Comparison of ENCODE assay signal across 34 cellular contexts in the genomic region with DNA sequence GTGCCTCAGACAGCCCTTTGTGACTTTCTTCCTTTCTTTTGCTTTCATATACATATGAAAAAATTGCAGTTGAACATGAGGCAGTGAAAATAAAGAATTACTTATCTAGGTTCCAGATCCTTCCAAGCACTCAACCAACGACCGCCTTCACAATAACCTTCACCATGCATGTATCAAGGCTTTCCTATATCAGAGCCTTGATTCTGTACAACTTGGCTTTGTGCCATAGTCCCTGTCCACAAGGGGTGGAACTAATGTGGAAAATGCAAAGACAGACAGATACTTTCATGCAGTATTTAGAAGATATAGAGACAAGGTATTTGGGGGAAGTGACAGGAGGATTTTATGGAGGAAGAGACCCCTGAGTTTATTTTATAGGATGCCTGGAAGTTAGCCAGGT.
"Had no signal": no experiment of that assay in that cellular context is flagged by ENCODE, and none has a peak within 500 bp of the region (broad histone marks: within the 10 kb centered on the region; RNA-seq: fewer than 3 reads in every experiment).

No MANE protein-coding gene starts in this region.

- H3K9me3 ChIP-seq: ascending aorta, colonic mucosa had no signal

- H3K27me3 Mint-ChIP-seq: activated B cell treated with CpG ODN at 0.5 μM for 24 hours; activated CD4-positive, alpha-beta memory T cell treated with anti-CD3 and anti-CD28 coated beads, Interleukin-2, amount 10 ng/mL, durations not matched to agents 7 days and 5 days; activated CD4-positive, alpha-beta T cell treated with anti-CD3 and anti-CD28 coated beads for 36 hours; activated CD4-positive, alpha-beta T cell treated with anti-CD3 and anti-CD28 coated beads, Interleukin-2, amount 10 ng/mL, durations not matched to agents 7 days and 5 days; activated CD8-positive, alpha-beta memory T cell treated with anti-CD3 and anti-CD28 coated beads, Interleukin-2, amount 10 ng/mL, durations not matched to agents 7 days and 5 days; activated naive CD4-positive, alpha-beta T cell treated with anti-CD3 and anti-CD28 coated beads, Interleukin-2, amount 10 ng/mL, durations not matched to agents 7 days and 5 days; activated naive CD4-positive, alpha-beta T cell treated with anti-CD3 and anti-CD28 coated beads, Interleukin-2, amount 50 U/mL, for 24 hours; activated naive CD8-positive, alpha-beta T cell treated with anti-CD3 and anti-CD28 coated beads, Interleukin-2, amount 10 ng/mL, durations not matched to agents 7 days and 5 days; activated naive CD8-positive, alpha-beta T cell treated with anti-CD3 and anti-CD28 coated beads, Interleukin-2, amount 50 U/mL, for 24 hours; activated T-cell treated with anti-CD3 and anti-CD28 coated beads, Interleukin-2, amount 50 U/mL, for 24 hours; brain had no signal

- H3K27ac Mint-ChIP-seq: activated B cell treated with CpG ODN at 0.5 μM for 24 hours; activated CD4-positive, alpha-beta memory T cell treated with anti-CD3 and anti-CD28 coated beads, Interleukin-2, amount 10 ng/mL, durations not matched to agents 7 days and 5 days; activated CD4-positive, alpha-beta T cell treated with anti-CD3 and anti-CD28 coated beads for 36 hours; activated CD4-positive, alpha-beta T cell treated with anti-CD3 and anti-CD28 coated beads, Interleukin-2, amount 10 ng/mL, durations not matched to agents 7 days and 5 days; activated CD8-positive, alpha-beta memory T cell treated with anti-CD3 and anti-CD28 coated beads, Interleukin-2, amount 10 ng/mL, durations not matched to agents 7 days and 5 days; activated CD8-positive, alpha-beta T cell treated with anti-CD3 and anti-CD28 coated beads, Interleukin-2, amount 10 ng/mL, durations not matched to agents 7 days and 5 days; activated naive CD4-positive, alpha-beta T cell treated with anti-CD3 and anti-CD28 coated beads, Interleukin-2, amount 10 ng/mL, durations not matched to agents 7 days and 5 days; activated naive CD4-positive, alpha-beta T cell treated with anti-CD3 and anti-CD28 coated beads, Interleukin-2, amount 50 U/mL, for 24 hours; activated naive CD8-positive, alpha-beta T cell; activated naive CD8-positive, alpha-beta T cell treated with anti-CD3 and anti-CD28 coated beads, Interleukin-2, amount 10 ng/mL, durations not matched to agents 7 days and 5 days; activated naive CD8-positive, alpha-beta T cell treated with anti-CD3 and anti-CD28 coated beads, Interleukin-2, amount 50 U/mL, for 24 hours; activated T-cell treated with anti-CD3 and anti-CD28 coated beads, Interleukin-2, amount 50 U/mL, for 24 hours; activated T-helper 2 cell treated with anti-CD3 and anti-CD28 coated beads, Interferon-gamma antibody, Interleukin-2, Interleukin-4, amounts not matched to agents 10 μg/mL and 5 μg/mL and 100 μg/mL, durations not matched to agents 14 hours and 24 hours and 36 hours; brain; T-helper 2 cell treated with Interferon-gamma antibody and Interleukin-4, amounts not matched to agents 5 μg/mL and 100 μg/mL, for 36 hours had no signal

- H3K27ac ChIP-seq: ascending aorta, cardiac muscle cell, colonic mucosa, VCaP had no signal

- H3K4me1 ChIP-seq: ascending aorta, colonic mucosa had no signal

- H3K4me3 Mint-ChIP-seq: activated B cell treated with CpG ODN at 0.5 μM for 24 hours; activated CD4-positive, alpha-beta memory T cell treated with anti-CD3 and anti-CD28 coated beads, Interleukin-2, amount 10 ng/mL, durations not matched to agents 7 days and 5 days; activated CD4-positive, alpha-beta T cell treated with anti-CD3 and anti-CD28 coated beads for 36 hours; activated CD4-positive, alpha-beta T cell treated with anti-CD3 and anti-CD28 coated beads, Interleukin-2, amount 10 ng/mL, durations not matched to agents 7 days and 5 days; activated CD8-positive, alpha-beta memory T cell treated with anti-CD3 and anti-CD28 coated beads, Interleukin-2, amount 10 ng/mL, durations not matched to agents 7 days and 5 days; activated CD8-positive, alpha-beta T cell treated with anti-CD3 and anti-CD28 coated beads, Interleukin-2, amount 10 ng/mL, durations not matched to agents 7 days and 5 days; activated naive CD4-positive, alpha-beta T cell treated with anti-CD3 and anti-CD28 coated beads, Interleukin-2, amount 10 ng/mL, durations not matched to agents 7 days and 5 days; activated naive CD4-positive, alpha-beta T cell treated with anti-CD3 and anti-CD28 coated beads, Interleukin-2, amount 50 U/mL, for 24 hours; activated naive CD8-positive, alpha-beta T cell; activated naive CD8-positive, alpha-beta T cell treated with anti-CD3 and anti-CD28 coated beads, Interleukin-2, amount 10 ng/mL, durations not matched to agents 7 days and 5 days; activated naive CD8-positive, alpha-beta T cell treated with anti-CD3 and anti-CD28 coated beads, Interleukin-2, amount 50 U/mL, for 24 hours; activated T-cell treated with anti-CD3 and anti-CD28 coated beads, Interleukin-2, amount 50 U/mL, for 24 hours; brain; central memory CD8-positive, alpha-beta T cell; T-helper 2 cell treated with Interferon-gamma antibody and Interleukin-4, amounts not matched to agents 5 μg/mL and 100 μg/mL, for 36 hours had no signal

- H3K36me3 ChIP-seq: ascending aorta, cardiac muscle cell, colonic mucosa had no signal

- H3K27me3 ChIP-seq: ascending aorta, colonic mucosa had no signal

- H3K4me1 Mint-ChIP-seq: activated B cell treated with CpG ODN at 0.5 μM for 24 hours; activated CD4-positive, alpha-beta T cell treated with anti-CD3 and anti-CD28 coated beads for 36 hours; activated CD4-positive, alpha-beta T cell treated with anti-CD3 and anti-CD28 coated beads, Interleukin-2, amount 10 ng/mL, durations not matched to agents 7 days and 5 days; activated naive CD4-positive, alpha-beta T cell treated with anti-CD3 and anti-CD28 coated beads, Interleukin-2, amount 10 ng/mL, durations not matched to agents 7 days and 5 days; activated naive CD4-positive, alpha-beta T cell treated with anti-CD3 and anti-CD28 coated beads, Interleukin-2, amount 50 U/mL, for 24 hours; activated naive CD8-positive, alpha-beta T cell treated with anti-CD3 and anti-CD28 coated beads, Interleukin-2, amount 50 U/mL, for 24 hours; brain; central memory CD8-positive, alpha-beta T cell had no signal

- ATAC-seq: activated CD4-positive, alpha-beta T cell treated with anti-CD3 and anti-CD28 coated beads for 36 hours; activated CD8-positive, alpha-beta memory T cell treated with anti-CD3 and anti-CD28 coated beads, Interleukin-2, amount 10 ng/mL, durations not matched to agents 7 days and 5 days; activated CD8-positive, alpha-beta T cell treated with anti-CD3 and anti-CD28 coated beads, Interleukin-2, amount 10 ng/mL, durations not matched to agents 7 days and 5 days; activated naive CD8-positive, alpha-beta T cell treated with anti-CD3 and anti-CD28 coated beads, Interleukin-2, amount 50 U/mL, for 24 hours had no signal

- H3K36me3 Mint-ChIP-seq: activated CD8-positive, alpha-beta memory T cell treated with anti-CD3 and anti-CD28 coated beads, Interleukin-2, amount 10 ng/mL, durations not matched to agents 7 days and 5 days; activated naive CD4-positive, alpha-beta T cell treated with anti-CD3 and anti-CD28 coated beads, Interleukin-2, amount 10 ng/mL, durations not matched to agents 7 days and 5 days; activated naive CD4-positive, alpha-beta T cell treated with anti-CD3 and anti-CD28 coated beads, Interleukin-2, amount 50 U/mL, for 24 hours; activated naive CD8-positive, alpha-beta T cell treated with anti-CD3 and anti-CD28 coated beads, Interleukin-2, amount 10 ng/mL, durations not matched to agents 7 days and 5 days; brain had no signal

- H3K9me3 Mint-ChIP-seq: activated CD4-positive, alpha-beta memory T cell treated with anti-CD3 and anti-CD28 coated beads, Interleukin-2, amount 10 ng/mL, durations not matched to agents 7 days and 5 days; activated CD4-positive, alpha-beta T cell treated with anti-CD3 and anti-CD28 coated beads, Interleukin-2, amount 10 ng/mL, durations not matched to agents 7 days and 5 days; activated naive CD8-positive, alpha-beta T cell treated with anti-CD3 and anti-CD28 coated beads, Interleukin-2, amount 10 ng/mL, durations not matched to agents 7 days and 5 days; activated T-cell treated with anti-CD3 and anti-CD28 coated beads, Interleukin-2, amount 50 U/mL, for 24 hours; activated T-helper 2 cell treated with anti-CD3 and anti-CD28 coated beads, Interferon-gamma antibody, Interleukin-2, Interleukin-4, amounts not matched to agents 10 μg/mL and 5 μg/mL and 100 μg/mL, durations not matched to agents 14 hours and 24 hours and 36 hours; central memory CD8-positive, alpha-beta T cell had no signal

- H3K4me3 ChIP-seq: ascending aorta, cardiac muscle cell, colonic mucosa had no signal

- DNase-seq: activated B cell treated with CpG ODN at 0.5 μM for 24 hours; activated CD4-positive, alpha-beta memory T cell treated with anti-CD3 and anti-CD28 coated beads, Interleukin-2, amount 10 ng/mL, durations not matched to agents 7 days and 5 days; activated CD4-positive, alpha-beta T cell treated with anti-CD3 and anti-CD28 coated beads for 1 hour; activated CD4-positive, alpha-beta T cell treated with anti-CD3 and anti-CD28 coated beads for 36 hours; activated CD4-positive, alpha-beta T cell treated with anti-CD3 and anti-CD28 coated beads for 48 hours; activated CD4-positive, alpha-beta T cell treated with anti-CD3 and anti-CD28 coated beads, Interleukin-2, amount 10 ng/mL, durations not matched to agents 7 days and 5 days; activated CD4-positive, alpha-beta T cell treated with anti-CD3 and anti-CD28 coated beads, Interleukin-2, amount 50 U/mL, for 48 hours; activated CD8-positive, alpha-beta memory T cell treated with anti-CD3 and anti-CD28 coated beads for 24 hours; activated CD8-positive, alpha-beta memory T cell treated with anti-CD3 and anti-CD28 coated beads, Interleukin-2, amount 10 ng/mL, durations not matched to agents 7 days and 5 days; activated CD8-positive, alpha-beta memory T cell treated with anti-CD3 and anti-CD28 coated beads, Interleukin-2, amount 50 U/mL, for 48 hours; activated CD8-positive, alpha-beta T cell treated with anti-CD3 and anti-CD28 coated beads, Interleukin-2, amount 10 ng/mL, durations not matched to agents 7 days and 5 days; activated effector memory CD4-positive, alpha-beta T cell treated with Interleukin-2 at 50 U/mL for 16 hours; activated gamma-delta T cell; activated naive CD4-positive, alpha-beta T cell treated with anti-CD3 and anti-CD28 coated beads, Interleukin-2, amount 10 ng/mL, durations not matched to agents 7 days and 5 days; activated naive CD4-positive, alpha-beta T cell treated with Interleukin-2 at 50 U/mL for 16 hours; activated naive CD8-positive, alpha-beta T cell treated with anti-CD3 and anti-CD28 coated beads, Interleukin-2, amount 10 ng/mL, durations not matched to agents 7 days and 5 days; activated naive CD8-positive, alpha-beta T cell treated with anti-CD3 and anti-CD28 coated beads, Interleukin-2, amount 50 U/mL, for 24 hours; activated T-cell treated with anti-CD3 and anti-CD28 coated beads, Interleukin-2, amount 50 U/mL, for 24 hours; activated T-cell treated with anti-CD3 and anti-CD28 coated beads, Interleukin-2, amount 50 U/mL, for 48 hours; amygdala; anterior cingulate cortex; caudate nucleus; cerebellar nuclear complex; colonic mucosa; T-helper 9 cell had no signal
